9 cellular contexts compared by ENCODE assay signal in genomic region chr6:83853178-83853967, GRCh38. TPM values are rescaled to one million over a fixed set of nuclear protein-coding genes. Genes with fewer than 3 reads are reported as not detected.
DNase-seq lines count a peak whose midpoint lies in the region; ATAC-seq and TF ChIP-seq lines count a peak whose summit lies in the region.
"Had no signal": no experiment of that assay in that cellular context is flagged by ENCODE, and none has a peak within 500 bp of the region (broad histone marks: within the 10 kb centered on the region; RNA-seq: fewer than 3 reads in every experiment).

Gene RIPPLY2 (plus strand): TSS chr6:83853360. CDS start chr6:83853417, 57 bp downstream.

- no peaks in the 10 kb centered on the region for H3K9me3 Mint-ChIP-seq in T-helper 1 cell treated with Interleukin-12 subunit alpha and Interleukin-12 subunit beta and Interleukin-4 antibody, amounts not matched to agents 30 μg/mL and 1 μg/mL, for 36 hours

- H3K4me1 ChIP-seq in effector memory CD4-positive, alpha-beta T cell (ENCODE audit: control insufficient read depth, insufficient read depth, low read length, poor library complexity, severe bottlenecking): peaks cover 12% of the 10 kb centered on the region
- peaks cover 0 to 8% of the 10 kb centered on the region in 2 donors for H3K4me1 ChIP-seq in lung (ENCODE audit: control insufficient read depth in 2 of 2, insufficient read depth in 2 of 2, low read length in 2 of 2)
- peaks cover 18% of the 10 kb centered on the region for H3K4me1 ChIP-seq in suprapubic skin
- H3K4me1 ChIP-seq: BLaER1 had no signal

- peak within 1 kb of the TSS; percentile 70 for H3K4me3 ChIP-seq in SK-N-MC
- peak within 1 kb of the TSS; percentile 15 for H3K4me3 ChIP-seq in effector memory CD4-positive, alpha-beta T cell (ENCODE audit: insufficient read depth, low read depth, low read length, poor library complexity, severe bottlenecking)
- peak within 1 kb of the TSS; percentile 33 for H3K4me3 ChIP-seq in lung
- peak within 1 kb of the TSS; percentile 50 for H3K4me3 ChIP-seq in suprapubic skin
- H3K4me3 ChIP-seq: BLaER1 had no signal

- ATAC-seq in HG03175 (IDR thresholded peaks at IDR 0.05; ENCODE audit: unreplicated experiment): peak; percentile 46
- peak; percentile 69 for ATAC-seq in lung (ENCODE audit: insufficient read depth, low FRiP score)

- TF ChIP-seq CTCF in lung (IDR thresholded peaks at IDR 0.05; ENCODE audit: control extremely low read depth, extremely low read depth): no peak
- no peak for TF ChIP-seq CTCF in suprapubic skin (IDR thresholded peaks at IDR 0.05)
- TF ChIP-seq CTCF in GM10266 (IDR thresholded peaks at IDR 0.05; ENCODE audit: control insufficient read depth, insufficient read depth, low read depth, missing control alignments): no peak

- no peak within 1 kb of the TSS for H3K9ac ChIP-seq in SK-N-MC (ENCODE audit: insufficient read length)
- H3K9ac ChIP-seq: BLaER1 had no signal

- H3K27me3 Mint-ChIP-seq in T-helper 1 cell treated with Interleukin-12 subunit alpha and Interleukin-12 subunit beta and Interleukin-4 antibody, amounts not matched to agents 30 μg/mL and 1 μg/mL, for 36 hours (ENCODE audit: low read depth): peaks cover 69% of the 10 kb centered on the region

- H3K9me3 ChIP-seq in SK-N-MC (ENCODE audit: low read depth, low read length) (no peaks in the 10 kb centered on the region), lung (ENCODE audit: control insufficient read depth in 2 of 2, insufficient read depth in 1 of 2, low read length in 1 of 2) (peaks cover 0 to 3% of the 10 kb centered on the region in 2 donors), suprapubic skin (no peaks in the 10 kb centered on the region)
- H3K9me3 ChIP-seq in effector memory CD4-positive, alpha-beta T cell (ENCODE audit: control insufficient read depth, low read length): no peaks in the 10 kb centered on the region
- H3K9me3 ChIP-seq: BLaER1 had no signal

- DNase-seq in T-helper 1 cell (no peak), SK-N-MC (ENCODE audit: low read depth, low spot score) (no peak), lung (ENCODE audit: low spot score) (no peak), suprapubic skin (ENCODE audit: low spot score in 2 of 2) (peak in 1 of 2 donors; percentile 77), GM10266 (ENCODE audit: extremely low spot score) (no peak)
- DNase-seq in effector memory CD4-positive, alpha-beta T cell: no peak

- H3K4me1 Mint-ChIP-seq in T-helper 1 cell treated with Interleukin-12 subunit alpha and Interleukin-12 subunit beta and Interleukin-4 antibody, amounts not matched to agents 30 μg/mL and 1 μg/mL, for 36 hours (ENCODE audit: low read depth): peaks cover 3% of the 10 kb centered on the region

- no peak within 1 kb of the TSS for H3K27ac Mint-ChIP-seq in T-helper 1 cell treated with Interleukin-12 subunit alpha and Interleukin-12 subunit beta and Interleukin-4 antibody, amounts not matched to agents 30 μg/mL and 1 μg/mL, for 36 hours

- H3K36me3 ChIP-seq in SK-N-MC (ENCODE audit: insufficient read depth, low read length) (no peaks in the 10 kb centered on the region), lung (ENCODE audit: control insufficient read depth in 2 of 2, insufficient read depth in 2 of 2, low read length in 2 of 2) (no peaks in the 10 kb centered on the region), suprapubic skin (no peaks in the 10 kb centered on the region)
- no peaks in the 10 kb centered on the region for H3K36me3 ChIP-seq in effector memory CD4-positive, alpha-beta T cell (ENCODE audit: control insufficient read depth, insufficient read depth, low read length)
- H3K36me3 ChIP-seq: BLaER1 had no signal

- TF ChIP-seq EP300 in suprapubic skin (IDR thresholded peaks at IDR 0.05): no peak

- H3K4me3 Mint-ChIP-seq in T-helper 1 cell treated with Interleukin-12 subunit alpha and Interleukin-12 subunit beta and Interleukin-4 antibody, amounts not matched to agents 30 μg/mL and 1 μg/mL, for 36 hours: peak within 1 kb of the TSS; percentile 43

- WGBS in lung, 2 donors: 1% methylated on average over 76 to 79 of the region's 79 CpGs
- 2% methylated on average over 36 of the region's 79 CpGs for WGBS in suprapubic skin

- peaks cover 2% of the 10 kb centered on the region for H3K36me3 Mint-ChIP-seq in T-helper 1 cell treated with Interleukin-12 subunit alpha and Interleukin-12 subunit beta and Interleukin-4 antibody, amounts not matched to agents 30 μg/mL and 1 μg/mL, for 36 hours (ENCODE audit: low read depth)

- peaks cover 21% of the 10 kb centered on the region for H3K27me3 ChIP-seq in effector memory CD4-positive, alpha-beta T cell (replicated peaks; ENCODE audit: control insufficient read depth, insufficient read depth, low read length, poor library complexity, severe bottlenecking)
- no peaks in the 10 kb centered on the region for H3K27me3 ChIP-seq in lung (ENCODE audit: control insufficient read depth, insufficient read depth)
- peaks cover 51% of the 10 kb centered on the region for H3K27me3 ChIP-seq in suprapubic skin
- H3K27me3 ChIP-seq: BLaER1 had no signal

- no peak for TF ChIP-seq POLR2A in suprapubic skin (IDR thresholded peaks at IDR 0.05)

- no peak within 1 kb of the TSS for H3K27ac ChIP-seq in SK-N-MC
- no peak within 1 kb of the TSS for H3K27ac ChIP-seq in effector memory CD4-positive, alpha-beta T cell (ENCODE audit: insufficient read depth, low read length, poor library complexity, severe bottlenecking)
- H3K27ac ChIP-seq in lung (ENCODE audit: low read depth in 1 of 2, low read length in 1 of 2): no peak within 1 kb of the TSS
- H3K27ac ChIP-seq in suprapubic skin: no peak within 1 kb of the TSS
- H3K27ac ChIP-seq: BLaER1 had no signal

RNA-seq across cellular contexts. Expression of gene RIPPLY2, which starts in this region (rescaled TPM):
- not detected for total RNA-seq in lung
- polyA plus RNA-seq in lung: under 1 TPM; 0.05 to 0.24 TPM
- total RNA-seq in suprapubic skin: not detected

Comparison
In these comparisons a context has a peak if more than half of its experiments do, and no peak if none do; other contexts are left out.
1. Peak in ATAC-seq and H3K4me3 ChIP-seq in lung; RNA of the gene not detected or under 1 TPM.
2. H3K4me3 ChIP-seq: peak in every context shown above with its lines; median percentile 70 in SK-N-MC; 50 in suprapubic skin; 33 in lung; 15 in effector memory CD4-positive, alpha-beta T cell.